ENCODE assay signal across 2 cellular contexts in the genomic region with DNA sequence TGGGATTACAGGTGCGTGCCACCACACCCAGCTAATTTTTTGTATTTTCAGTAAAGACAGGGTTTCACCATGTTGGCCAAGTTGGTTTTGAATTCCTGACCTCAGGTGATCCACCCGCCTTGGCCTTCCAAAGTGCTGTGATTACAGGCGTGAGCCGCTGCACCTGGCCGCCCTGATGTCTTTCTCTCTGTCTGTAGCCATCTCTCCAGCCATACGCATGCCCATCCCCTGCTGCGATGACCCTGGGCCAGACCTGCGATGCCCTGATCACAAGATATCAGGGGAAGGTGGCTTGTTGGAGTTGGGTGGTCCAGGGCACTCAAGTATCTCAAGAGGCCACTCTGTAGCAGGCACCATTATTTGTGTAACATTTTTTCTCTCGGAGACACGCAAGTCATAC.
TF ChIP-seq lines count a peak whose summit lies in the region.

No MANE protein-coding gene starts in this region.

TF ChIP-seq in GM23338, 12 proteins besides CTCF, POLR2A, EP300 and RAD21:
- no peak for TF ChIP-seq JUNB (IDR thresholded peaks at IDR 0.05; ENCODE audit: unreplicated experiment)
- TF ChIP-seq POLR2AphosphoS5 (IDR thresholded peaks at IDR 0.05; ENCODE audit: low read depth), result no peak
- no peak for TF ChIP-seq EZH2phosphoT487 (IDR thresholded peaks at IDR 0.05; ENCODE audit: unreplicated experiment)
- TF ChIP-seq ZNF114 (CRISPR knock-in tag; IDR thresholded peaks at IDR 0.05), result no peak
- no peak for TF ChIP-seq NANOG (IDR thresholded peaks at IDR 0.05; ENCODE audit: borderline replicate concordance)
- no peak for TF ChIP-seq STAT1 (IDR thresholded peaks at IDR 0.05; ENCODE audit: unreplicated experiment)
- TF ChIP-seq, protein P1, sequence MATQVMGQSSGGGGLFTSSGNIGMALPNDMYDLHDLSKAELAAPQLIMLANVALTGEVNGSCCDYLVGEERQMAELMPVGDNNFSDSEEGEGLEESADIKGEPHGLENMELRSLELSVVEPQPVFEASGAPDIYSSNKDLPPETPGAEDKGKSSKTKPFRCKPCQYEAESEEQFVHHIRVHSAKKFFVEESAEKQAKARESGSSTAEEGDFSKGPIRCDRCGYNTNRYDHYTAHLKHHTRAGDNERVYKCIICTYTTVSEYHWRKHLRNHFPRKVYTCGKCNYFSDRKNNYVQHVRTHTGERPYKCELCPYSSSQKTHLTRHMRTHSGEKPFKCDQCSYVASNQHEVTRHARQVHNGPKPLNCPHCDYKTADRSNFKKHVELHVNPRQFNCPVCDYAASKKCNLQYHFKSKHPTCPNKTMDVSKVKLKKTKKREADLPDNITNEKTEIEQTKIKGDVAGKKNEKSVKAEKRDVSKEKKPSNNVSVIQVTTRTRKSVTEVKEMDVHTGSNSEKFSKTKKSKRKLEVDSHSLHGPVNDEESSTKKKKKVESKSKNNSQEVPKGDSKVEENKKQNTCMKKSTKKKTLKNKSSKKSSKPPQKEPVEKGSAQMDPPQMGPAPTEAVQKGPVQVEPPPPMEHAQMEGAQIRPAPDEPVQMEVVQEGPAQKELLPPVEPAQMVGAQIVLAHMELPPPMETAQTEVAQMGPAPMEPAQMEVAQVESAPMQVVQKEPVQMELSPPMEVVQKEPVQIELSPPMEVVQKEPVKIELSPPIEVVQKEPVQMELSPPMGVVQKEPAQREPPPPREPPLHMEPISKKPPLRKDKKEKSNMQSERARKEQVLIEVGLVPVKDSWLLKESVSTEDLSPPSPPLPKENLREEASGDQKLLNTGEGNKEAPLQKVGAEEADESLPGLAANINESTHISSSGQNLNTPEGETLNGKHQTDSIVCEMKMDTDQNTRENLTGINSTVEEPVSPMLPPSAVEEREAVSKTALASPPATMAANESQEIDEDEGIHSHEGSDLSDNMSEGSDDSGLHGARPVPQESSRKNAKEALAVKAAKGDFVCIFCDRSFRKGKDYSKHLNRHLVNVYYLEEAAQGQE (IDR thresholded peaks at IDR 0.05; ENCODE audit: unreplicated experiment), result no peak

TF ChIP-seq in IMR-90, 13 proteins besides CTCF, POLR2A, EP300 and RAD21:
- no peak for TF ChIP-seq RFX5 (IDR thresholded peaks at IDR 0.05; ENCODE audit: low read depth, low read length)
- TF ChIP-seq SMC3 (IDR thresholded peaks at IDR 0.05; ENCODE audit: low read depth, low read length), result no peak
- no peak for TF ChIP-seq NFE2L2 (IDR thresholded peaks at IDR 0.05; ENCODE audit: low read depth, low read length)
